In the genomic region with DNA sequence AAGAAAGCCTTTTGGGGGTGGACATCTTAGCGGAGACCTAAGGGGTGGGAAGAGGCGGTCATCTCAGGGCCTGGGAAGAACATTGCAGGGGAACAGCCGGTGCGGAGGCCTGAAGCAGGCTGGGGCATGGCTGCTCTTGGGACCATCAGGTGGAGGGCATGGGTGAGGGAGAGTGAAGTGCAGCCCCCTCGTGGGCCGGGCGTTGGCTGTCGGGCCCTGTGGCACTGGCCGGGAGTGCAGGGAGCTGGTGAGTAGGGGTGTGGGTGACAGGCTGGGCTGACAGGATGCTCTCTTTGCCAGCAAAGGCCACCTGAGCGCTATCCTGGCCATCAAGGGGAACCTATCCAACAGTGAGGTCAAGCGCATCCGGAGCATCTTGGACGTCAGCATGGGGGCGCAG, we compare ENCODE assay signal across 30 cellular contexts. TPM values are rescaled to one million over a fixed set of nuclear protein-coding genes. Genes with fewer than 3 reads are reported as not detected.
"Had no signal": no experiment of that assay in that cellular context is flagged by ENCODE, and none has a peak within 500 bp of the region (broad histone marks: within the 10 kb centered on the region; RNA-seq: fewer than 3 reads in every experiment).

No MANE protein-coding gene starts in this region.

- H3K27ac Mint-ChIP-seq: dendritic cell treated with granulocyte-macrophage colony-stimulating factor and Interleukin-4, amounts not matched to agents 40 ng/mL and 50 ng/mL, for 4 days; effector memory CD8-positive, alpha-beta T cell; stimulated activated memory B cell treated with anti-CD40 and anti-IgM and Interleukin-4, amounts not matched to agents 10 μg/mL and 1 μg/mL and 100 μg/mL, for 72 hours; stimulated activated naive CD8-positive, alpha-beta T cell treated with anti-CD3 and anti-CD28 coated beads, Interleukin-15, amount 100 ng/mL, for 72 hours had no signal

- H3K9me3 Mint-ChIP-seq: dendritic cell treated with granulocyte-macrophage colony-stimulating factor and Interleukin-4, amounts not matched to agents 40 ng/mL and 50 ng/mL, for 4 days; effector memory CD8-positive, alpha-beta T cell; naive thymus-derived CD8-positive, alpha-beta T cell; stimulated activated memory B cell treated with anti-CD40 and anti-IgM and Interleukin-4, amounts not matched to agents 10 μg/mL and 1 μg/mL and 100 μg/mL, for 72 hours; stimulated activated naive CD8-positive, alpha-beta T cell treated with anti-CD3 and anti-CD28 coated beads, Interleukin-15, amount 100 ng/mL, for 72 hours had no signal

- ATAC-seq: effector memory CD8-positive, alpha-beta T cell; mucosa of descending colon; naive thymus-derived CD8-positive, alpha-beta T cell; sciatic nerve; stimulated activated memory B cell treated with anti-CD40 and anti-IgM and Interleukin-4, amounts not matched to agents 10 μg/mL and 1 μg/mL and 100 μg/mL, for 72 hours; stimulated activated naive CD8-positive, alpha-beta T cell treated with anti-CD3 and anti-CD28 coated beads, Interleukin-15, amount 100 ng/mL, for 72 hours; upper lobe of right lung had no signal

- H3K4me1 ChIP-seq: prostate gland had no signal

- H3K4me1 Mint-ChIP-seq: naive thymus-derived CD8-positive, alpha-beta T cell; stimulated activated naive CD8-positive, alpha-beta T cell treated with anti-CD3 and anti-CD28 coated beads, Interleukin-15, amount 100 ng/mL, for 72 hours had no signal

- DNase-seq: effector memory CD8-positive, alpha-beta T cell; foreskin melanocyte; head of caudate nucleus; hippocampal formation; mammary epithelial cell; nucleus accumbens; ovary; retina; spleen; stimulated activated CD4-positive, alpha-beta T cell treated with anti-CD3 and anti-CD28 coated beads, Interleukin-15, amount 100 ng/mL, for 24 hours; stimulated activated CD4-positive, alpha-beta T cell treated with anti-CD3 and anti-CD28 coated beads, Interleukin-1b, Interleukin-23, amount 100 ng/mL, for 48 hours; stimulated activated CD4-positive, alpha-beta T cell treated with anti-CD3 and anti-CD28 coated beads, Interleukin-4, amount 100 ng/mL, for 24 hours; stimulated activated naive CD8-positive, alpha-beta T cell treated with anti-CD3 and anti-CD28 coated beads, Interleukin-15, amount 100 ng/mL, for 72 hours; testis; upper lobe of right lung had no signal

- H3K36me3 Mint-ChIP-seq: naive thymus-derived CD8-positive, alpha-beta T cell; stimulated activated memory B cell treated with anti-CD40 and anti-IgM and Interleukin-4, amounts not matched to agents 10 μg/mL and 1 μg/mL and 100 μg/mL, for 72 hours had no signal

- H3K27me3 ChIP-seq: ovary, testis, upper lobe of right lung, vagina had no signal

- FAIRE-seq: colon, endothelial cell of umbilical vein, islet of Langerhans had no signal

- H3K4me3 ChIP-seq: mucosa of descending colon, ovary, prostate gland, spleen, testis, tibial nerve, upper lobe of right lung, vagina had no signal

- H3K9me3 ChIP-seq: mucosa of descending colon, ovary, prostate gland, spleen, testis, tibial nerve, upper lobe of right lung, vagina had no signal

- H3K27ac ChIP-seq: ovary, prostate gland, spleen, testis, tibial nerve, upper lobe of right lung had no signal

- H3K4me3 Mint-ChIP-seq: dendritic cell treated with granulocyte-macrophage colony-stimulating factor and Interleukin-4, amounts not matched to agents 40 ng/mL and 50 ng/mL, for 4 days; effector memory CD8-positive, alpha-beta T cell; naive thymus-derived CD8-positive, alpha-beta T cell; stimulated activated memory B cell treated with anti-CD40 and anti-IgM and Interleukin-4, amounts not matched to agents 10 μg/mL and 1 μg/mL and 100 μg/mL, for 72 hours; stimulated activated naive CD8-positive, alpha-beta T cell treated with anti-CD3 and anti-CD28 coated beads, Interleukin-15, amount 100 ng/mL, for 72 hours had no signal

- H3K36me3 ChIP-seq: ovary, prostate gland had no signal

RNA-seq across cellular contexts. Expression of gene TNFAIP2, which starts 11.7 kb away (rescaled TPM):
- polyA plus RNA-seq: naive thymus-derived CD8-positive, alpha-beta T cell had no signal

RNA-seq across cellular contexts. Expression of gene EXOC3L4, which starts 40.4 kb away (rescaled TPM):
- total RNA-seq: endothelial cell of umbilical vein; mammary epithelial cell; naive thymus-derived CD8-positive, alpha-beta T cell had no signal
- polyA plus RNA-seq: endothelial cell of umbilical vein; mammary epithelial cell; naive thymus-derived CD8-positive, alpha-beta T cell; neural cell had no signal

RNA-seq across cellular contexts. Expression of gene LBHD2, which starts 50.9 kb away (rescaled TPM):
- total RNA-seq: endothelial cell of umbilical vein; lower leg skin; mammary epithelial cell; mucosa of descending colon; naive thymus-derived CD8-positive, alpha-beta T cell; sciatic nerve; skeletal muscle tissue; spleen; tibial nerve; upper lobe of right lung; vagina had no signal
- polyA plus RNA-seq: endothelial cell of umbilical vein; esophagus; mammary epithelial cell; naive thymus-derived CD8-positive, alpha-beta T cell; neural cell; ovary had no signal
